29 cellular contexts compared by ENCODE assay signal in genomic region chrX:109874548-109874947, GRCh38.
"Had no signal": no experiment of that assay in that cellular context is flagged by ENCODE, and none has a peak within 500 bp of the region (broad histone marks: within the 10 kb centered on the region; RNA-seq: fewer than 3 reads in every experiment).

No MANE protein-coding gene starts in this region.

- H3K9ac ChIP-seq: parathyroid adenoma had no signal

- H3K79me2 ChIP-seq: hepatocyte, parathyroid adenoma had no signal

- H3K27me3 ChIP-seq: gastroesophageal sphincter, hepatocyte, right atrium auricular region, testis, transverse colon had no signal

- H3K4me2 ChIP-seq: hepatocyte had no signal

- H3K9me3 ChIP-seq: adrenal gland, esophagus muscularis mucosa, gastroesophageal sphincter, right atrium auricular region, testis, transverse colon had no signal

- DNase-seq: activated CD4-positive, alpha-beta T cell treated with anti-CD3 and anti-CD28 coated beads for 4 hours; activated CD4-positive, alpha-beta T cell treated with anti-CD3 and anti-CD28 coated beads, Interleukin-2, amount 50 U/mL, for 4 hours; activated CD4-positive, CD25-positive, alpha-beta regulatory T cell; activated effector memory CD4-positive, alpha-beta T cell treated with anti-CD3 and anti-CD28 coated beads, Interleukin-2, amount 50 U/mL, for 16 hours; activated naive CD4-positive, alpha-beta T cell treated with anti-CD3 and anti-CD28 coated beads for 36 hours; activated naive CD8-positive, alpha-beta T cell treated with anti-CD3 and anti-CD28 coated beads for 36 hours; activated T-cell treated with anti-CD3 and anti-CD28 coated beads for 4 hours; adrenal gland; aorta; caudate nucleus; islet precursor cell; left cardiac atrium; left ventricle myocardium superior; midbrain; naive thymus-derived CD4-positive, alpha-beta T cell; nucleus accumbens; stimulated activated CD4-positive, alpha-beta T cell treated with anti-CD3 and anti-CD28 coated beads, Interleukin-15, amount 100 ng/mL, for 24 hours; stimulated activated CD4-positive, alpha-beta T cell treated with anti-CD3 and anti-CD28 coated beads, Interleukin-2, amount 100 ng/mL, for 24 hours; stimulated activated naive CD4-positive, alpha-beta T cell; T-helper 1 cell; testis; transverse colon had no signal

- H3K36me3 ChIP-seq: adrenal gland, esophagus muscularis mucosa, gastroesophageal sphincter, right atrium auricular region, transverse colon had no signal

- H3K27ac ChIP-seq: adrenal gland, esophagus muscularis mucosa, gastroesophageal sphincter, hepatocyte, parathyroid adenoma, right atrium auricular region, testis, transverse colon had no signal

- H3K4me1 ChIP-seq: adrenal gland, esophagus muscularis mucosa, gastroesophageal sphincter, parathyroid adenoma, right atrium auricular region, testis, transverse colon had no signal

- H3K4me3 ChIP-seq: adrenal gland, esophagus muscularis mucosa, gastroesophageal sphincter, hepatocyte, right atrium auricular region, testis, transverse colon had no signal

- ATAC-seq: gastroesophageal sphincter; left cardiac atrium; left ventricle myocardium superior; naive thymus-derived CD4-positive, alpha-beta T cell had no signal

- H2AFZ ChIP-seq: hepatocyte, parathyroid adenoma had no signal

- FAIRE-seq: endothelial cell of umbilical vein, urothelium cell line had no signal
